ENCODE assay signal across 11 cellular contexts in the genomic region with DNA sequence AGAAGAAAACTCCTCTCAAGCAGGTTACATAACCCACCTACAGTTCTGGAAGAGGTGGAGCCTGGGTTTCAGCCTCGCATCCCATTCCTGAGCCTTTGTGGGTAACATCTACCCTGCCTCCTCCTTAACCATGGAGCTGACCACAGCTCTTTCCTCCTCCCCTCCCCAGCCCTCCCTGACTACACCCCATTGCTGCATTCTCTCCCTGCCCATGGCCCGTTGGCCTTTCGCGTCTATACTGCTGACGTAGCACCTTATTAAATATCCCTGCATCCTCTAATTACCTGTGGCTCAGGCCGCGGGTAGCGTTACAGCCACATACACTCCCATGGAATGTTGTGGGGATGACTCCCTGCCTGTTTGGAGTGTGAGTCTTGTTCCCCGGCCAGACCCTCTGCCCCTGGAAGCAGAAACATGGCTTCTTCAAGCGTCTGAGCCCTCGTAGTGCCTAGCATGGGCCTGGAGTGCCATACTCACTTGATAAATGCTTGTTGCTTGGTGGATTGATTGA.
A peak's percentile ranks its signal among the peaks of the same experiment; 100 is the strongest.
DNase-seq lines count a peak whose midpoint lies in the region; ATAC-seq and TF ChIP-seq lines count a peak whose summit lies in the region.
"Had no signal": no experiment of that assay in that cellular context is flagged by ENCODE, and none has a peak within 500 bp of the region (broad histone marks: within the 10 kb centered on the region; RNA-seq: fewer than 3 reads in every experiment).

No MANE protein-coding gene starts in this region.

- dilution Hi-C loops in IMR-90 (cut with HindIII; ENCODE audit: low sequenced_read_pairs, unreplicated experiment) = no loop called here

- no peak for DNase-seq in AG04450 (ENCODE audit: low read depth, low spot score)
- peak; percentile 80 for DNase-seq in IMR-90
- DNase-seq in brain microvascular endothelial cell = peak; percentile 7
- no peak for DNase-seq in NCI-H2107 (lab: John Stamatoyannopoulos, UW)
- DNase-seq: activated CD8-positive, alpha-beta memory T cell treated with anti-CD3 and anti-CD28 coated beads for 24 hours; naive thymus-derived CD8-positive, alpha-beta T cell; NK-92 treated with Interleukin-12 subunit alpha and Interleukin-12 subunit beta, amount 100 ng/mL, for 24 hours had no signal

- intact Hi-C loops in IMR-90 (cut with micrococcal nuclease) = loop anchor here (2.0 kb wide), 1 partner anchor 49 kb away; no protein-coding TSS in a partner anchor

- ATAC-seq in IMR-90 (ENCODE audit: low read depth) (no peak), GM19035 (IDR thresholded peaks at IDR 0.05; ENCODE audit: unreplicated experiment) (no peak), GM21825 (IDR thresholded peaks at IDR 0.05; ENCODE audit: unreplicated experiment) (no peak), GM21717 (IDR thresholded peaks at IDR 0.05; ENCODE audit: unreplicated experiment) (no peak)
- ATAC-seq: naive thymus-derived CD8-positive, alpha-beta T cell had no signal

- peak overlapping the region; percentile 27 for H2BK5ac ChIP-seq in IMR-90 (ENCODE audit: low read depth, low read length, poor library complexity, severe bottlenecking)

- WGBS in IMR-90 (ENCODE audit: extremely low coverage in 2 of 2, insufficient read length in 1 of 2), 2 experiments = no CpG with 5 or more reads among the region's 11 CpGs
- WGBS in mesodermal cell (ENCODE audit: insufficient coverage in 2 of 2), 2 experiments = 89 to 96% methylated on average over 10 to 11 of the region's 11 CpGs

- H3K4me3 ChIP-seq in AG04450 (ENCODE audit: low read depth, low read length) = no peak overlapping the region
- no peak overlapping the region for H3K4me3 ChIP-seq in IMR-90 (ENCODE audit: insufficient read depth, low read depth, low read length)
- no peak overlapping the region for H3K4me3 ChIP-seq in brain microvascular endothelial cell (ENCODE audit: low read depth, low read length)
- H3K4me3 ChIP-seq in mesodermal cell (ENCODE audit: extremely low read depth, insufficient read depth, low read length, poor library complexity, severe bottlenecking) = no peak overlapping the region

- H3K18ac ChIP-seq in IMR-90 (ENCODE audit: low read depth, low read length) = no peak overlapping the region

- H2BK15ac ChIP-seq in IMR-90 (ENCODE audit: low read depth, low read length) = peak overlapping the region; percentile 56; the same call in 2 of the 3 replicates

- peaks cover 18 to 36% of the 10 kb centered on the region in 2 experiments for H3K79me1 ChIP-seq in IMR-90 (ENCODE audit: low read depth in 1 of 2, low read length in 2 of 2)

- peak overlapping the region; percentile 76 for H2AK9ac ChIP-seq in IMR-90 (replicated peaks; ENCODE audit: low read depth, low read length, poor library complexity)

- H3K27ac ChIP-seq in AG04450 (ENCODE audit: low read depth, low read length) (peak overlapping the region; percentile 21), IMR-90 (ENCODE audit: insufficient read depth, low read length) (no peak overlapping the region), brain microvascular endothelial cell (no peak overlapping the region), mesodermal cell (ENCODE audit: low read depth, low read length, severe bottlenecking) (peak overlapping the region; percentile 23)

- H4K20me1 ChIP-seq in IMR-90 (ENCODE audit: insufficient read depth, low read length) = no peaks in the 10 kb centered on the region

- no peak overlapping the region for H4K5ac ChIP-seq in IMR-90 (ENCODE audit: low read depth, low read length)

- H2AFZ ChIP-seq in IMR-90 (replicated peaks; ENCODE audit: low read length, poor library complexity) = peak overlapping the region; percentile 67

- H3K27me3 ChIP-seq in AG04450 (ENCODE audit: control insufficient read depth, insufficient read depth, low read length) (no peaks in the 10 kb centered on the region), IMR-90 (ENCODE audit: control insufficient read depth, insufficient read depth, low read length) (no peaks in the 10 kb centered on the region), brain microvascular endothelial cell (replicated peaks) (no peaks in the 10 kb centered on the region)

- peak overlapping the region; percentile 28; the same call in 1 of the 2 replicates for H4K91ac ChIP-seq in IMR-90 (ENCODE audit: insufficient read depth, low read depth, low read length)

- no peak for TF ChIP-seq POLR2A in IMR-90 (IDR thresholded peaks at IDR 0.05; ENCODE audit: low read depth, low read length)

- H3K14ac ChIP-seq in IMR-90 (replicated peaks; ENCODE audit: low read depth, low read length) = peak overlapping the region; percentile 73; the same call in 1 of the 2 replicates

- H3K36me3 ChIP-seq in IMR-90 (ENCODE audit: control insufficient read depth, insufficient read depth, low read length) (no peaks in the 10 kb centered on the region), brain microvascular endothelial cell (replicated peaks) (no peaks in the 10 kb centered on the region), mesodermal cell (ENCODE audit: control insufficient read depth, insufficient read depth, low read length) (no peaks in the 10 kb centered on the region)

- H3K9me1 ChIP-seq in IMR-90 (ENCODE audit: insufficient read depth, low read length) = peaks cover 26% of the 10 kb centered on the region

- in situ Hi-C loops in IMR-90 (cut with MboI; ENCODE audit: low sequenced_read_pairs) = no loop called here
- in situ Hi-C loops in brain microvascular endothelial cell (cut with HindIII; ENCODE audit: low pct_ligation_motif_present, low sequenced_read_pairs) = no loop called here

- peak overlapping the region; percentile 40; the same call in 1 of the 2 replicates for H3K23ac ChIP-seq in IMR-90 (ENCODE audit: low read depth, low read length)

- H3K9me3 ChIP-seq in AG04450 (ENCODE audit: control insufficient read depth, insufficient read depth, low read length) (no peaks in the 10 kb centered on the region), IMR-90 (ENCODE audit: control insufficient read depth, insufficient read depth, low read length) (no peaks in the 10 kb centered on the region), mesodermal cell (ENCODE audit: control insufficient read depth, low read length) (no peaks in the 10 kb centered on the region)

- H3K4ac ChIP-seq in IMR-90 (ENCODE audit: low read depth, low read length) = peak overlapping the region; percentile 80; the same call in 1 of the 2 replicates

- H3K9ac ChIP-seq in IMR-90 (ENCODE audit: low read depth, low read length) = no peak overlapping the region

- H2BK20ac ChIP-seq in IMR-90 (ENCODE audit: low read depth, low read length) = peak overlapping the region; percentile 72; the same call in 1 of the 2 replicates

- no TSS peak for BruUV-seq in IMR-90 (replicated peaks; lab: Mats Ljungman, UMichigan)

- POLR2A ChIA-PET in AG04450 (lab: Yijun Ruan, JAX) (no interaction called here), IMR-90 (lab: Charles Lee; ENCODE audit: unreplicated experiment) (no interaction called here)

- no peak overlapping the region for H3K4me2 ChIP-seq in IMR-90 (ENCODE audit: low read depth, low read length)

- no peak for TF ChIP-seq RAD21 in IMR-90 (IDR thresholded peaks at IDR 0.05; ENCODE audit: low read length)

- no peak overlapping the region for H3K56ac ChIP-seq in IMR-90 (ENCODE audit: extremely low read depth, insufficient read depth, low read length)

- CTCF ChIA-PET in AG04450 (lab: Charles Lee) = interaction anchor here (0.6 to 1.3 kb wide), 4 partner anchors 11 to 94 kb away, joined by 3 to 4 read pairs (median 4); no protein-coding TSS in a partner anchor
- CTCF ChIA-PET in IMR-90 (lab: Yijun Ruan, JAX) = no interaction called here

- H3K4me1 ChIP-seq in IMR-90 (ENCODE audit: control insufficient read depth, insufficient read depth, low read length) (peaks cover 19% of the 10 kb centered on the region), mesodermal cell (ENCODE audit: control insufficient read depth, insufficient read depth, low read length, poor library complexity, severe bottlenecking) (peaks cover 28% of the 10 kb centered on the region)

- TF ChIP-seq CTCF in AG04450 (IDR thresholded peaks at IDR 0.05; ENCODE audit: low read depth, low read length) (no peak), IMR-90 (conservative IDR thresholded peaks at IDR 0.05; ENCODE audit: low read depth, low read length) (no peak), brain microvascular endothelial cell (IDR thresholded peaks at IDR 0.05; ENCODE audit: low read depth, low read length, missing control alignments) (no peak)

- H2AK5ac ChIP-seq in IMR-90 (ENCODE audit: low read depth, low read length) = peak overlapping the region; percentile 77; the same call in 1 of the 2 replicates

- peak overlapping the region; percentile 50 to 61; a peak in 3 of 4 replicates for H4K8ac ChIP-seq in IMR-90 (ENCODE audit: low read depth in 2 of 2, low read length in 2 of 2)

- H2BK120ac ChIP-seq in IMR-90 (ENCODE audit: low read depth, low read length) = peak overlapping the region; percentile 88

TF ChIP-seq in IMR-90, 13 proteins besides CTCF, POLR2A, EP300 and RAD21:
- TF ChIP-seq MAFK (IDR thresholded peaks at IDR 0.05; ENCODE audit: low read depth, low read length) (peak; percentile 95), CEBPB (IDR thresholded peaks at IDR 0.05; ENCODE audit: low read depth, low read length) (no peak)

Comparison
In these comparisons a context has a peak if more than half of its experiments do, and no peak if none do; other contexts are left out.
1. DNase-seq: peak in IMR-90 (single experiment) and brain microvascular endothelial cell (single experiment); none in AG04450 (single experiment) and NCI-H2107 (single experiment).
2. H3K27ac ChIP-seq: peak in AG04450 (single experiment) and mesodermal cell (single experiment); none in IMR-90 (single experiment) and brain microvascular endothelial cell (single experiment).